Comparison of ENCODE assay signal across 8 cellular contexts in the genomic region with DNA sequence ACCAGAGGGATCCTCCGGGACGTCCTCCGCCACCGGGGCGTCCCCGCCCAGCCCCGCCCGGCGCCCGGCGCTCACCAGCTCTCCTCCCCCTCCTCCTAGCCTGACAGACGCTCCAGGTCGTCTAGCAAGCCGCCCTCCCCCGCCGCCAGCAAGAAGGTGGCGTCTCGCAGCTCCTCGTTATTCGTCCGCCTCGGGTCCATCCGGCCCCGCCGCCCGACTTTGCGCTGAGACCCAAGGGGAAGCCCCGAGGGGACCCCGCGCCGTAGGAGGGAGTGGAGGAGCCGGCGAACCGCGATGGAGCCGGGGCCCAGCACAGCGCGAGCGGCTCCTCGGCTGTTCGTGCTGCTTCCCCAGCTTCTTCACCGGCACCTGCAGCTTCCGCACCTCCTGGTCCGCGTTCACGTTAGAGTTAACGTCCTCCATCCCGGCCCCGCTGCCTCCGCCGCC. TPM values are rescaled to one million over a fixed set of nuclear protein-coding genes. Genes with fewer than 3 reads are reported as not detected.
A peak's percentile ranks its signal among the peaks of the same experiment; 100 is the strongest.
DNase-seq lines count a peak whose midpoint lies in the region; TF ChIP-seq lines count a peak whose summit lies in the region.

No MANE protein-coding gene starts in this region.

- H3K4me2 ChIP-seq in MM.1S (ENCODE audit: low read depth, low read length) = peak overlapping the region; percentile 95

- H3K36me3 ChIP-seq in HAP-1 (replicated peaks) = peaks cover 22% of the 10 kb centered on the region
- H3K36me3 ChIP-seq in MM.1S (replicated peaks; ENCODE audit: insufficient read depth, low read length) = peaks cover 8% of the 10 kb centered on the region
- H3K36me3 ChIP-seq in breast epithelium = no peaks in the 10 kb centered on the region

- H3K4me3 ChIP-seq in GM12875 (ENCODE audit: low read depth, low read length) (peak overlapping the region; percentile 100), HAP-1 (peak overlapping the region; percentile 100), MM.1S (ENCODE audit: low read length) (peak overlapping the region; percentile 89), WI38 (ENCODE audit: low read depth, low read length) (peak overlapping the region; percentile 90), breast epithelium (peak overlapping the region; percentile 86 to 93 (median 89))

- H3K79me2 ChIP-seq in MM.1S (ENCODE audit: low read length) = peaks cover 23% of the 10 kb centered on the region

- H3F3A ChIP-seq in MM.1S (ENCODE audit: insufficient read depth, low read length) = peaks cover 9% of the 10 kb centered on the region

- H3K9me2 ChIP-seq in MM.1S (replicated peaks; ENCODE audit: insufficient read depth, low read length) = no peaks in the 10 kb centered on the region

- H3K27ac ChIP-seq in MM.1S (ENCODE audit: low read length) = peak overlapping the region; percentile 86
- H3K27ac ChIP-seq in breast epithelium = peak overlapping the region; percentile 97 to 98

- in situ Hi-C loops in HAP-1 (cut with MboI; ENCODE audit: low sequenced_read_pairs) = no loop called here

- H3K9me3 ChIP-seq in HAP-1 (peaks cover 34% of the 10 kb centered on the region), MM.1S (replicated peaks; ENCODE audit: insufficient read depth, low read length) (no peaks in the 10 kb centered on the region), breast epithelium (peaks cover 26 to 43% of the 10 kb centered on the region in 2 donors)

- H3K4me1 ChIP-seq in HAP-1 (peaks cover 4% of the 10 kb centered on the region), MM.1S (ENCODE audit: low read length) (peaks cover 6% of the 10 kb centered on the region; the same call in 1 of the 2 replicates), breast epithelium (no peaks in the 10 kb centered on the region)

- H3K27me3 ChIP-seq in HAP-1 (ENCODE audit: low read depth) (no peaks in the 10 kb centered on the region), MM.1S (replicated peaks; ENCODE audit: insufficient read depth, low read length) (no peaks in the 10 kb centered on the region), breast epithelium (no peaks in the 10 kb centered on the region)

- peak overlapping the region; percentile 84 for H3K9ac ChIP-seq in MM.1S (ENCODE audit: low read length)

- DNase-seq in HAP-1 (ENCODE audit: low spot score in 2 of 2) (peak; percentile 77 to 88), MM.1S (peak; percentile 74), breast epithelium (ENCODE audit: low spot score in 2 of 2) (peak; percentile 44 to 70), iris pigment epithelial cell (ENCODE audit: low read depth) (peak; percentile 68), DMS114 treated with DMSO at 0.1 percent for 48 hours (lab: John Stamatoyannopoulos, UW; ENCODE audit: unreplicated experiment) (no peak)
- DNase-seq in stimulated activated CD4-positive, alpha-beta T cell treated with anti-CD3 and anti-CD28 coated beads, Interleukin-15, amount 100 ng/mL, for 1 hour (ENCODE audit: low read depth in 1 of 2, low spot score in 1 of 2) = peak; percentile 32 to 59

- intact Hi-C loops in breast epithelium (cut with DNase I; ENCODE audit: low total_unique reads) = no loop called here

- no peak for TF ChIP-seq POLR2A in breast epithelium (IDR thresholded peaks at IDR 0.05)

- no peak for TF ChIP-seq CTCF in GM12875 (IDR thresholded peaks at IDR 0.05; ENCODE audit: borderline replicate concordance, insufficient read depth, low read depth, low read length)
- no peak for TF ChIP-seq CTCF in MM.1S (IDR thresholded peaks at IDR 0.05; ENCODE audit: low read length)
- TF ChIP-seq CTCF in WI38 (IDR thresholded peaks at IDR 0.05; ENCODE audit: low read depth, low read length) = no peak
- no peak for TF ChIP-seq CTCF in breast epithelium (IDR thresholded peaks at IDR 0.05)

- no peaks in the 10 kb centered on the region for H4K20me1 ChIP-seq in MM.1S (ENCODE audit: insufficient read depth, low read length)

- H2AFZ ChIP-seq in MM.1S (ENCODE audit: low read length) = peak overlapping the region; percentile 91

RNA-seq across cellular contexts. Expression of gene MTHFS, which starts 26.3 kb away (rescaled TPM):
- 10 to 100 TPM; 19.0 to 51.5 (median 30.2) TPM for total RNA-seq in breast epithelium

RNA-seq across cellular contexts. Expression of gene BCL2A1, which starts 47.9 kb away (rescaled TPM):
- 10 to 100 TPM in 1 of 3 donors, 1 to 10 TPM in 2; 1.4 to 12.6 (median 1.6) TPM for total RNA-seq in breast epithelium
